In genomic region chr11:82750643-82751139, GRCh38 we compare ENCODE assay signal across 8 cellular contexts. TPM values are rescaled to one million over a fixed set of nuclear protein-coding genes. Genes with fewer than 3 reads are reported as not detected.
DNase-seq lines count a peak whose midpoint lies in the region; ATAC-seq and TF ChIP-seq lines count a peak whose summit lies in the region.

No MANE protein-coding gene starts in this region.

- no peak overlapping the region for H3K9ac ChIP-seq in adipocyte (ENCODE audit: low read length)

- H3K4me3 Mint-ChIP-seq in activated T-cell treated with anti-CD3 and anti-CD28 coated beads, Interleukin-2, amount 50 U/mL, for 4 hours = peak overlapping the region; percentile 55
- H3K4me3 Mint-ChIP-seq in stimulated activated memory B cell treated with anti-CD40 and anti-IgM and Interleukin-4, amounts not matched to agents 10 μg/mL and 1 μg/mL and 100 μg/mL, for 72 hours = no peak overlapping the region

- H3K9me3 ChIP-seq in adipocyte (ENCODE audit: control insufficient read depth, low read length) = peaks cover 7% of the 10 kb centered on the region

- no peak for TF ChIP-seq POLR2A in GM18505 (IDR thresholded peaks at IDR 0.05; ENCODE audit: borderline replicate concordance, extremely low read depth, insufficient read depth, insufficient read length)

- H3K36me3 Mint-ChIP-seq in activated T-cell treated with anti-CD3 and anti-CD28 coated beads, Interleukin-2, amount 50 U/mL, for 4 hours (ENCODE audit: insufficient read depth) = no peaks in the 10 kb centered on the region
- H3K36me3 Mint-ChIP-seq in stimulated activated memory B cell treated with anti-CD40 and anti-IgM and Interleukin-4, amounts not matched to agents 10 μg/mL and 1 μg/mL and 100 μg/mL, for 72 hours = no peaks in the 10 kb centered on the region

- H3K36me3 ChIP-seq in adipocyte (ENCODE audit: control insufficient read depth, insufficient read depth, low read length, severe bottlenecking) = no peaks in the 10 kb centered on the region

- no peaks in the 10 kb centered on the region for H3K9me3 Mint-ChIP-seq in activated T-cell treated with anti-CD3 and anti-CD28 coated beads, Interleukin-2, amount 50 U/mL, for 4 hours
- no peaks in the 10 kb centered on the region for H3K9me3 Mint-ChIP-seq in stimulated activated memory B cell treated with anti-CD40 and anti-IgM and Interleukin-4, amounts not matched to agents 10 μg/mL and 1 μg/mL and 100 μg/mL, for 72 hours

- peaks cover 19% of the 10 kb centered on the region for H3K4me1 Mint-ChIP-seq in activated T-cell treated with anti-CD3 and anti-CD28 coated beads, Interleukin-2, amount 50 U/mL, for 4 hours (ENCODE audit: low read depth)
- H3K4me1 Mint-ChIP-seq in stimulated activated memory B cell treated with anti-CD40 and anti-IgM and Interleukin-4, amounts not matched to agents 10 μg/mL and 1 μg/mL and 100 μg/mL, for 72 hours = peaks cover 23% of the 10 kb centered on the region

- no peak overlapping the region for H3K4me3 ChIP-seq in adipocyte (ENCODE audit: low read length)

- ATAC-seq in activated T-cell treated with anti-CD3 and anti-CD28 coated beads, Interleukin-2, amount 50 U/mL, for 4 hours = peak; percentile 52 to 69
- ATAC-seq in HG03442 (IDR thresholded peaks at IDR 0.05; ENCODE audit: unreplicated experiment) (peak; percentile 69), HG02840 (IDR thresholded peaks at IDR 0.05; ENCODE audit: low FRiP score, unreplicated experiment) (no peak), GM18505 (IDR thresholded peaks at IDR 0.05; ENCODE audit: unreplicated experiment) (no peak)
- ATAC-seq in stimulated activated memory B cell treated with anti-CD40 and anti-IgM and Interleukin-4, amounts not matched to agents 10 μg/mL and 1 μg/mL and 100 μg/mL, for 72 hours = peak; percentile 43

- no peaks in the 10 kb centered on the region for H3K4me1 ChIP-seq in adipocyte (ENCODE audit: control insufficient read depth, insufficient read depth, low read length)

- H3K27me3 ChIP-seq in adipocyte (replicated peaks; ENCODE audit: control insufficient read depth, insufficient read depth, low read length) = peaks cover 14% of the 10 kb centered on the region

- DNase-seq in activated T-cell treated with anti-CD3 and anti-CD28 coated beads, Interleukin-2, amount 50 U/mL, for 4 hours = no peak
- DNase-seq in activated T-cell treated with anti-CD3 and anti-CD28 coated beads for 4 hours (no peak), adipocyte (ENCODE audit: low read depth) (peak; percentile 2), NCI-H446 (lab: John Stamatoyannopoulos, UW) (no peak)

- no peak overlapping the region for H3K27ac Mint-ChIP-seq in stimulated activated memory B cell treated with anti-CD40 and anti-IgM and Interleukin-4, amounts not matched to agents 10 μg/mL and 1 μg/mL and 100 μg/mL, for 72 hours

- H3K27me3 Mint-ChIP-seq in activated T-cell treated with anti-CD3 and anti-CD28 coated beads, Interleukin-2, amount 50 U/mL, for 4 hours (ENCODE audit: low read depth) = no peaks in the 10 kb centered on the region
- H3K27me3 Mint-ChIP-seq in stimulated activated memory B cell treated with anti-CD40 and anti-IgM and Interleukin-4, amounts not matched to agents 10 μg/mL and 1 μg/mL and 100 μg/mL, for 72 hours = peaks cover 22% of the 10 kb centered on the region

RNA-seq across cellular contexts. Expression of gene FAM181B, which starts 17.0 kb away (rescaled TPM):
- total RNA-seq in activated T-cell treated with anti-CD3 and anti-CD28 coated beads, Interleukin-2, amount 50 U/mL, for 4 hours = not detected

Comparison
In these comparisons a context has a peak if more than half of its experiments do, and no peak if none do; other contexts are left out.
1. ATAC-seq: peak in activated T-cell treated with anti-CD3 and anti-CD28 coated beads, Interleukin-2, amount 50 U/mL, for 4 hours (2 of 2), HG03442 (single experiment) and stimulated activated memory B cell treated with anti-CD40 and anti-IgM and Interleukin-4, amounts not matched to agents 10 μg/mL and 1 μg/mL and 100 μg/mL, for 72 hours (single experiment); none in HG02840 (single experiment) and GM18505 (single experiment).